In the genomic region with DNA sequence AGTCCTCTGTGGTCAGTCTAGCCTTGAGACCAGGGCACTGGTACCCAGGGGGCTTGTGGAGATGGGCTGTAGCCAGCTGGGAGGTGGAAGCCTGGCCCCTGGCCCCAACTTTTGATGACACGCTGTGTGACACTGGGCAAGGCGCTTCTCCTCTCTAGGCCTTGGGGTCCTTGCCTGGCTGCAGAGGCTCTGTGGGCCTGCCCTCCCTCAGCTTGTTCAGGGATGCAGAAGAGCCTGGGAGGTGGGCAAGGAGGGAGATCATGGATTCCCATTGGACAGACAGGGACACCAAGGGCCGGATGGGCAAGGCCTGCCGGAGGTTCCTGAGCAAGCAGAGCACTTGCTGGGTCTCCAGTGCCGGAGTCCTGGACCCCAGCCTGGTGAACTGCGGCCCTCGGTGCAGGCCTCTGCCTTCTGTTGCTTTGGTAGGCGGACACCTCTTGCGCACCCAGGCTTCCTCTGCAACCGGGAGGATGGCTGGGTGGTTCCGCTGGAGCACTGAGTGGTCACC, we compare ENCODE assay signal across 10 cellular contexts. TPM values are rescaled to one million over a fixed set of nuclear protein-coding genes. Genes with fewer than 3 reads are reported as not detected.
DNase-seq lines count a peak whose midpoint lies in the region; ATAC-seq and TF ChIP-seq lines count a peak whose summit lies in the region.
"Had no signal": no experiment of that assay in that cellular context is flagged by ENCODE, and none has a peak within 500 bp of the region (broad histone marks: within the 10 kb centered on the region; RNA-seq: fewer than 3 reads in every experiment).

No MANE protein-coding gene starts in this region.

- no peak overlapping the region for H3K4me2 ChIP-seq in SK-N-SH

- H3K9me2 ChIP-seq in SK-N-SH: no peaks in the 10 kb centered on the region

- WGBS in SK-N-SH (ENCODE audit: low lambda C conversion rate): 93% methylated on average over 6 of the region's 11 CpGs
- 87 to 97% (median 92%) methylated on average over 7 to 11 of the region's 11 CpGs for WGBS in spleen, 5 donors
- WGBS in adrenal gland, 4 donors: 87 to 92% (median 90%) methylated on average over 4 to 11 of the region's 11 CpGs

- TF ChIP-seq POLR2A in spleen (IDR thresholded peaks at IDR 0.05): no peak
- TF ChIP-seq POLR2A in adrenal gland (IDR thresholded peaks at IDR 0.05): no peak

- ATAC-seq in SK-N-SH treated with all-trans-retinoic acid at 6 μM for 48 hours: no peak
- ATAC-seq in activated B cell treated with CpG ODN at 0.5 μM for 24 hours (ENCODE audit: low read depth): no peak
- no peak for ATAC-seq in lower lobe of right lung

- TF ChIP-seq CTCF in SK-N-SH (IDR thresholded peaks at IDR 0.05) (no peak), activated B cell treated with CpG ODN at 0.5 μM for 24 hours (IDR thresholded peaks at IDR 0.05) (no peak), lower lobe of right lung (IDR thresholded peaks at IDR 0.05) (no peak), spleen (IDR thresholded peaks at IDR 0.05 in 8 of 11, conservative IDR thresholded peaks at IDR 0.05 in 3 of 11) (no peak), adrenal gland (IDR thresholded peaks at IDR 0.05) (no peak)

- H3K36me3 ChIP-seq in SK-N-SH (replicated peaks in 1 of 2; ENCODE audit: control insufficient read depth in 1 of 2, insufficient read depth in 2 of 2, low read length in 1 of 2): peaks cover 0 to 10% of the 10 kb centered on the region in 2 experiments
- peaks cover 14% of the 10 kb centered on the region for H3K36me3 ChIP-seq in lower lobe of right lung
- H3K36me3 ChIP-seq in spleen: peaks cover 0 to 20% (median 4%) of the 10 kb centered on the region in 6 donors
- H3K36me3 ChIP-seq in adrenal gland (replicated peaks in 1 of 2): peaks cover 0 to 12% of the 10 kb centered on the region in 2 donors
- no peaks in the 10 kb centered on the region for H3K36me3 ChIP-seq in HAP-1 (replicated peaks)

- no peak for DNase-seq in SK-N-SH
- DNase-seq in activated B cell treated with CpG ODN at 0.5 μM for 24 hours: no peak
- no peak for DNase-seq in lower lobe of right lung
- peak; percentile 82 for DNase-seq in spleen
- no peak for DNase-seq in adrenal gland
- no peak for DNase-seq in activated naive CD4-positive, alpha-beta T cell treated with anti-CD3 and anti-CD28 coated beads for 36 hours
- DNase-seq in HAP-1 (ENCODE audit: low spot score in 2 of 2): no peak

- H3K4me3 ChIP-seq in SK-N-SH (ENCODE audit: low read depth in 2 of 2, low read length in 1 of 2) (peak overlapping the region; percentile 29 to 67; a peak in 1 of 4 replicates), lower lobe of right lung (peak overlapping the region; percentile 100), spleen (peak overlapping the region in 1 of 8 donors; percentile 88), adrenal gland (no peak overlapping the region), HAP-1 (no peak overlapping the region)

- H3F3A ChIP-seq in SK-N-SH (replicated peaks; ENCODE audit: insufficient read depth): no peaks in the 10 kb centered on the region

- H3K27me3 Mint-ChIP-seq in activated B cell treated with CpG ODN at 0.5 μM for 24 hours: no peaks in the 10 kb centered on the region
- no peaks in the 10 kb centered on the region for H3K27me3 Mint-ChIP-seq in activated naive CD4-positive, alpha-beta T cell treated with anti-CD3 and anti-CD28 coated beads for 36 hours (ENCODE audit: low read depth)

- POLR2A ChIA-PET in SK-N-SH (lab: Yijun Ruan, JAX) (interaction anchor here (1.7 kb wide), 1 partner anchor 189 kb away, joined by 3 read pairs; the partner anchor contains the start of gene TM7SF2), activated B cell treated with CpG ODN at 0.5 μM for 24 hours (lab: Charles Lee) (interaction anchor here (0.7 to 1.2 kb wide), 4 partner anchors 71 to 740 kb away, joined by 3 to 4 read pairs (median 4); partner anchors contain the start of genes BATF2 and RELA)

- peaks cover 28% of the 10 kb centered on the region for H3K4me1 Mint-ChIP-seq in activated B cell treated with CpG ODN at 0.5 μM for 24 hours
- H3K4me1 Mint-ChIP-seq in activated naive CD4-positive, alpha-beta T cell treated with anti-CD3 and anti-CD28 coated beads for 36 hours (ENCODE audit: low read depth): peaks cover 19% of the 10 kb centered on the region

- CTCF ChIA-PET in SK-N-SH (lab: Yijun Ruan, JAX) (interaction anchor here (1.2 to 2.0 kb wide), 4 partner anchors 30 to 187 kb away, joined by 4 to 14 read pairs (median 6); partner anchors contain the start of gene ARL2), activated B cell treated with CpG ODN at 0.5 μM for 24 hours (lab: Charles Lee) (interaction anchor here (1.1 kb wide), 1 partner anchor 104 kb away, joined by 3 read pairs; the partner anchor contains the start of gene SNX15)
- CTCF ChIA-PET in activated naive CD4-positive, alpha-beta T cell treated with anti-CD3 and anti-CD28 coated beads for 36 hours (lab: Charles Lee): interaction anchor here (0.6 to 1.0 kb wide), 2 partner anchors 28 to 160 kb away, joined by 3 read pairs; no protein-coding TSS in a partner anchor

- intact Hi-C loops in activated B cell treated with CpG ODN at 0.5 μM for 24 hours (cut with micrococcal nuclease): loop anchor here (5.0 kb wide), 2 partner anchors 49 to 986 kb away; partner anchors contain the start of genes MAJIN and NAA40
- intact Hi-C loops in lower lobe of right lung (cut with DNase I): no loop called here
- intact Hi-C loops in spleen (cut with DNase I; ENCODE audit: low total_unique reads): no loop called here
- intact Hi-C loops in adrenal gland (cut with DNase I): loop anchor here in 1 of 2 donors (10.0 kb wide), 1 partner anchor 102 kb away; the partner anchor contains the start of gene SNX15
- intact Hi-C loops in activated naive CD4-positive, alpha-beta T cell treated with anti-CD3 and anti-CD28 coated beads for 36 hours (cut with micrococcal nuclease): no loop called here

- H3K79me2 ChIP-seq in SK-N-SH (ENCODE audit: insufficient read depth): peaks cover 13% of the 10 kb centered on the region; the same call in 1 of the 2 replicates

- H3K9me3 Mint-ChIP-seq in activated B cell treated with CpG ODN at 0.5 μM for 24 hours: no peaks in the 10 kb centered on the region
- no peaks in the 10 kb centered on the region for H3K9me3 Mint-ChIP-seq in activated naive CD4-positive, alpha-beta T cell treated with anti-CD3 and anti-CD28 coated beads for 36 hours

- H2AFZ ChIP-seq in SK-N-SH (ENCODE audit: low read depth): no peak overlapping the region; the same call in 1 of the 2 replicates

- H3K27ac ChIP-seq in SK-N-SH (ENCODE audit: low read depth in 2 of 2, low read length in 1 of 2) (peak overlapping the region in 1 of 2 experiments; percentile 95; a peak in 1 of 4 replicates), lower lobe of right lung (no peak overlapping the region), spleen (peak overlapping the region in 6 of 8 donors; percentile 85 to 97 (median 92)), adrenal gland (peak overlapping the region in 1 of 5 donors; percentile 92)

- no peak overlapping the region for H3K27ac Mint-ChIP-seq in activated B cell treated with CpG ODN at 0.5 μM for 24 hours
- H3K27ac Mint-ChIP-seq in activated naive CD4-positive, alpha-beta T cell treated with anti-CD3 and anti-CD28 coated beads for 36 hours: no peak overlapping the region

- H3K27me3 ChIP-seq in SK-N-SH (ENCODE audit: insufficient read depth): no peaks in the 10 kb centered on the region
- H3K27me3 ChIP-seq in lower lobe of right lung (ENCODE audit: low read depth): no peaks in the 10 kb centered on the region
- no peaks in the 10 kb centered on the region for H3K27me3 ChIP-seq in spleen (replicated peaks in 1 of 7)
- H3K27me3 ChIP-seq in adrenal gland: no peaks in the 10 kb centered on the region
- no peaks in the 10 kb centered on the region for H3K27me3 ChIP-seq in HAP-1 (ENCODE audit: low read depth)

- peak overlapping the region; percentile 93 for H3K4me3 Mint-ChIP-seq in activated B cell treated with CpG ODN at 0.5 μM for 24 hours
- no peak overlapping the region for H3K4me3 Mint-ChIP-seq in activated naive CD4-positive, alpha-beta T cell treated with anti-CD3 and anti-CD28 coated beads for 36 hours

- H3K4me1 ChIP-seq in SK-N-SH (ENCODE audit: control insufficient read depth in 1 of 2, insufficient read depth in 2 of 2, low read depth in 1 of 2, low read length in 1 of 2) (peaks cover 1 to 22% of the 10 kb centered on the region in 2 experiments; a peak in 2 of 4 replicates), lower lobe of right lung (peaks cover 31% of the 10 kb centered on the region), spleen (peaks cover 13 to 52% (median 37%) of the 10 kb centered on the region in 6 donors), adrenal gland (replicated peaks in 1 of 2) (peaks cover 12 to 23% of the 10 kb centered on the region in 2 donors), HAP-1 (peaks cover 9% of the 10 kb centered on the region)

- TF ChIP-seq RAD21 in SK-N-SH (IDR thresholded peaks at IDR 0.05; ENCODE audit: low read length): no peak

- no peak overlapping the region for H3K9ac ChIP-seq in SK-N-SH

- no peaks in the 10 kb centered on the region for H3K9me3 ChIP-seq in SK-N-SH
- no peaks in the 10 kb centered on the region for H3K9me3 ChIP-seq in lower lobe of right lung
- H3K9me3 ChIP-seq in spleen: no peaks in the 10 kb centered on the region
- H3K9me3 ChIP-seq in adrenal gland (replicated peaks in 1 of 3): no peaks in the 10 kb centered on the region
- H3K9me3 ChIP-seq in HAP-1: no peaks in the 10 kb centered on the region

- peaks cover 12% of the 10 kb centered on the region for H3K36me3 Mint-ChIP-seq in activated B cell treated with CpG ODN at 0.5 μM for 24 hours (ENCODE audit: low read depth)
- no peaks in the 10 kb centered on the region for H3K36me3 Mint-ChIP-seq in activated naive CD4-positive, alpha-beta T cell treated with anti-CD3 and anti-CD28 coated beads for 36 hours (ENCODE audit: low read depth)

- in situ Hi-C loops in HAP-1 (cut with MboI; ENCODE audit: low sequenced_read_pairs): no loop called here

- no peak for TF ChIP-seq EP300 in SK-N-SH (IDR thresholded peaks at IDR 0.05; ENCODE audit: borderline replicate concordance in 1 of 2, low read depth in 1 of 2, low read length in 1 of 2)

- no peaks in the 10 kb centered on the region for H4K20me1 ChIP-seq in SK-N-SH (ENCODE audit: insufficient read depth)

RNA-seq across cellular contexts. Expression of gene PPP2R5B, which starts 1.3 kb away (rescaled TPM):
- polyA plus RNA-seq in SK-N-SH (2012; rRNA removed): 15.1 and 16.7 TPM in 2 replicates
- 8.2 and 11.7 TPM in 2 replicates for polyA plus RNA-seq in SK-N-SH (2012; cell fraction: cytosol; rRNA removed)
- 40.9 and 48.9 TPM in 2 replicates for polyA plus RNA-seq in SK-N-SH (2012; cell fraction: nucleus; rRNA removed)
- total RNA-seq in activated B cell treated with CpG ODN at 0.5 μM for 24 hours: 12.0 and 12.6 TPM in 2 replicates
- total RNA-seq in lower lobe of right lung: 23.9 TPM
- total RNA-seq in spleen: 10 to 100 TPM; 21.9 to 45.1 (median 30.4) TPM
- polyA plus RNA-seq in spleen: 10 to 100 TPM; 10.8 to 25.4 (median 15.2) TPM
- total RNA-seq in adrenal gland: 10 to 100 TPM; 11.4 to 26.6 (median 21.2) TPM
- polyA plus RNA-seq in adrenal gland: 10 to 100 TPM; 10.7 to 51.3 (median 25.6) TPM
- 1 to 10 TPM; 3.3 to 4.6 TPM for total RNA-seq in activated naive CD4-positive, alpha-beta T cell treated with anti-CD3 and anti-CD28 coated beads for 36 hours

RNA-seq across cellular contexts. Expression of gene ATG2A, which starts 6.2 kb away (rescaled TPM):
- 6.2 and 7.1 TPM in 2 replicates for polyA plus RNA-seq in SK-N-SH (2012; rRNA removed)
- polyA plus RNA-seq in SK-N-SH (2012; cell fraction: cytosol; rRNA removed): 1.7 and 3.1 TPM in 2 replicates
- 21.7 and 27.5 TPM in 2 replicates for polyA plus RNA-seq in SK-N-SH (2012; cell fraction: nucleus; rRNA removed)
- 31.2 and 35.0 TPM in 2 replicates for total RNA-seq in activated B cell treated with CpG ODN at 0.5 μM for 24 hours
- total RNA-seq in lower lobe of right lung: 21.7 TPM
- total RNA-seq in spleen: 10 to 100 TPM; 32.7 to 57.3 (median 40.3) TPM
- polyA plus RNA-seq in spleen: 10 to 100 TPM; 14.3 to 30.3 (median 28.8) TPM
- 10 to 100 TPM; 27.2 to 43.5 (median 34.3) TPM for total RNA-seq in adrenal gland
- 10 to 100 TPM in 2 of 3 donors, 1 to 10 TPM in 1; 3.6 to 43.3 (median 32.4) TPM for polyA plus RNA-seq in adrenal gland
- total RNA-seq in activated naive CD4-positive, alpha-beta T cell treated with anti-CD3 and anti-CD28 coated beads for 36 hours: 10 to 100 TPM; 15.1 to 16.3 TPM

RNA-seq across cellular contexts. Expression of gene GPHA2, which starts 12.5 kb away (rescaled TPM):
- polyA plus RNA-seq in SK-N-SH (2012; rRNA removed): not detected in 2 replicates
- not detected in 2 replicates for polyA plus RNA-seq in SK-N-SH (2012; cell fraction: cytosol; rRNA removed)
- polyA plus RNA-seq in SK-N-SH (2012; cell fraction: nucleus; rRNA removed): not detected in 2 replicates
- 0.33 and 0.71 TPM in 2 replicates for total RNA-seq in activated B cell treated with CpG ODN at 0.5 μM for 24 hours
- not detected for total RNA-seq in lower lobe of right lung
- not detected for total RNA-seq in spleen
- 1 to 10 TPM in 2 of 3 donors, under 1 TPM in 1; 0.89 to 4.4 (median 1.2) TPM for polyA plus RNA-seq in spleen
- total RNA-seq in adrenal gland: not detected
- under 1 TPM in 1 of 3 donors, not detected in 2; 0.67 TPM for polyA plus RNA-seq in adrenal gland
- not detected for total RNA-seq in activated naive CD4-positive, alpha-beta T cell treated with anti-CD3 and anti-CD28 coated beads for 36 hours
- total RNA-seq: A172, HT1080 had no signal

RNA-seq across cellular contexts. Expression of gene EHD1, which starts 44.8 kb away (rescaled TPM):
- polyA plus RNA-seq in SK-N-SH (2012; rRNA removed): 57.6 and 93.3 TPM in 2 replicates
- 34.4 and 51.6 TPM in 2 replicates for polyA plus RNA-seq in SK-N-SH (2012; cell fraction: cytosol; rRNA removed)
- 104 and 118 TPM in 2 replicates for polyA plus RNA-seq in SK-N-SH (2012; cell fraction: nucleus; rRNA removed)
- total RNA-seq in activated B cell treated with CpG ODN at 0.5 μM for 24 hours: 357 and 360 TPM in 2 replicates
- 73.4 TPM for total RNA-seq in lower lobe of right lung
- total RNA-seq in spleen: 100 to 1,000 TPM; 117 to 337 (median 201) TPM
- 10 to 100 TPM; 51.9 to 93.9 (median 53.7) TPM for polyA plus RNA-seq in spleen
- 100 to 1,000 TPM in 1 of 8 donors, 10 to 100 TPM in 7; 38.5 to 107 (median 57.1) TPM for total RNA-seq in adrenal gland
- 10 to 100 TPM; 14.3 to 50.4 (median 20.0) TPM for polyA plus RNA-seq in adrenal gland
- total RNA-seq in activated naive CD4-positive, alpha-beta T cell treated with anti-CD3 and anti-CD28 coated beads for 36 hours: 100 to 1,000 TPM; 124 to 132 TPM

RNA-seq across cellular contexts. Expression of gene MAJIN, which starts 48.7 kb away (rescaled TPM):
- polyA plus RNA-seq in SK-N-SH (2012; rRNA removed) (not detected in 2 replicates), spleen (1 to 10 TPM in 2 of 3 donors, under 1 TPM in 1; 0.59 to 2.6 (median 1.5) TPM), adrenal gland (under 1 TPM in 2 of 3 donors, not detected in 1; 0.24 to 0.29 TPM)
- polyA plus RNA-seq in SK-N-SH (2012; cell fraction: cytosol; rRNA removed): not detected in 2 replicates
- polyA plus RNA-seq in SK-N-SH (2012; cell fraction: nucleus; rRNA removed): not detected in 2 replicates
- total RNA-seq in activated B cell treated with CpG ODN at 0.5 μM for 24 hours (0.20 and 1.5 TPM in 2 replicates), lower lobe of right lung (not detected), spleen (under 1 TPM in 4 of 7 donors, not detected in 3; 0.40 to 0.98 (median 0.86) TPM), adrenal gland (not detected)
- under 1 TPM; 0.29 to 0.37 TPM for total RNA-seq in activated naive CD4-positive, alpha-beta T cell treated with anti-CD3 and anti-CD28 coated beads for 36 hours
- total RNA-seq: A172, HT1080 had no signal

Comparison
In these comparisons a context has a peak if more than half of its experiments do, and no peak if none do; other contexts are left out.
1. H3K4me3 ChIP-seq: peak in SK-N-SH (2 of 2) and lower lobe of right lung (single experiment); none in adrenal gland (0 of 4) and HAP-1 (single experiment).